ENCODE assay signal across 20 cellular contexts in genomic region chr9:26357803-26358339, GRCh38.
"Had no signal": no experiment of that assay in that cellular context is flagged by ENCODE, and none has a peak within 500 bp of the region (broad histone marks: within the 10 kb centered on the region; RNA-seq: fewer than 3 reads in every experiment).

No MANE protein-coding gene starts in this region.

- H3K9me3 ChIP-seq: colonic mucosa, mucosa of descending colon, neutrophil, tibial artery had no signal

- FAIRE-seq: astrocyte, endometrium, keratinocyte, urothelium cell line had no signal

- H3K36me3 ChIP-seq: cardiac muscle cell, colonic mucosa, neutrophil, tibial artery had no signal

- H3K4me1 ChIP-seq: colonic mucosa, parathyroid adenoma had no signal

- H3K9ac ChIP-seq: parathyroid adenoma had no signal

- ATAC-seq: activated CD8-positive, alpha-beta memory T cell treated with anti-CD3 and anti-CD28 coated beads, Interleukin-2, amount 10 ng/mL, durations not matched to agents 7 days and 5 days; left lobe of liver; mucosa of descending colon; naive thymus-derived CD8-positive, alpha-beta T cell; stimulated activated effector memory CD8-positive, alpha-beta T cell treated with anti-CD3 and anti-CD28 coated beads, Interleukin-12 subunit alpha, Interleukin-12 subunit beta, amount 100 ng/mL, for 72 hours had no signal

- H3K27ac ChIP-seq: cardiac muscle cell, colonic mucosa, neutrophil, parathyroid adenoma, tibial artery had no signal

- DNase-seq: activated CD4-positive, alpha-beta T cell treated with anti-CD3 and anti-CD28 coated beads, Interleukin-2, amount 50 U/mL, for 48 hours; activated CD8-positive, alpha-beta memory T cell treated with anti-CD3 and anti-CD28 coated beads, Interleukin-2, amount 10 ng/mL, durations not matched to agents 7 days and 5 days; activated effector memory CD4-positive, alpha-beta T cell treated with Interleukin-2 at 50 U/mL for 16 hours; activated naive CD4-positive, alpha-beta T cell treated with anti-CD3 and anti-CD28 coated beads, Interleukin-2, amount 50 U/mL, for 16 hours; activated T-cell treated with anti-CD3 and anti-CD28 coated beads, Interleukin-2, amount 50 U/mL, for 24 hours; colonic mucosa; mammary epithelial cell; mucosa of descending colon; naive thymus-derived CD8-positive, alpha-beta T cell; retina; tibial artery had no signal

- H3K4me3 ChIP-seq: cardiac muscle cell, colonic mucosa, mucosa of descending colon, tibial artery had no signal

- H2AFZ ChIP-seq: parathyroid adenoma had no signal

- H3K27me3 ChIP-seq: cardiac muscle cell, colonic mucosa, neutrophil, tibial artery had no signal
